Comparison of ENCODE assay signal across 29 cellular contexts in genomic region chr4:91298156-91298700, GRCh38.
"Had no signal": no experiment of that assay in that cellular context is flagged by ENCODE, and none has a peak within 500 bp of the region (broad histone marks: within the 10 kb centered on the region; RNA-seq: fewer than 3 reads in every experiment).

No MANE protein-coding gene starts in this region.

- H3K27me3 ChIP-seq: adrenal gland, body of pancreas, dorsolateral prefrontal cortex had no signal

- H3K4me1 ChIP-seq: adrenal gland, body of pancreas had no signal

- H3K36me3 ChIP-seq: adrenal gland, WERI-Rb-1 had no signal

- DNase-seq: activated B cell treated with CpG ODN at 0.5 μM for 24 hours; activated CD4-positive, alpha-beta memory T cell treated with anti-CD3 and anti-CD28 coated beads for 36 hours; activated CD4-positive, alpha-beta T cell treated with anti-CD3 and anti-CD28 coated beads for 36 hours; activated CD4-positive, alpha-beta T cell treated with anti-CD3 and anti-CD28 coated beads, Interleukin-2, amount 10 ng/mL, durations not matched to agents 24 days and 14 days; activated CD4-positive, CD25-positive, alpha-beta regulatory T cell treated with anti-CD3 and anti-CD28 coated beads, Interleukin-2, amount 50 U/mL, for 72 hours; activated CD8-positive, alpha-beta memory T cell treated with anti-CD3 and anti-CD28 coated beads, Interleukin-2, amount 10 ng/mL, durations not matched to agents 7 days and 5 days; activated CD8-positive, alpha-beta memory T cell treated with anti-CD3 and anti-CD28 coated beads, Interleukin-2, amount 50 U/mL, for 4 hours; activated CD8-positive, alpha-beta T cell treated with anti-CD3 and anti-CD28 coated beads, Interleukin-2, amount 10 ng/mL, durations not matched to agents 7 days and 5 days; activated effector memory CD4-positive, alpha-beta T cell treated with anti-CD3 and anti-CD28 coated beads, Interleukin-2, amount 50 U/mL, for 16 hours; activated naive CD4-positive, alpha-beta T cell treated with anti-CD3 and anti-CD28 coated beads for 36 hours; activated naive CD8-positive, alpha-beta T cell treated with anti-CD3 and anti-CD28 coated beads for 36 hours; activated naive CD8-positive, alpha-beta T cell treated with anti-CD3 and anti-CD28 coated beads, Interleukin-2, amount 50 U/mL, for 24 hours; activated T-cell treated with anti-CD3 and anti-CD28 coated beads, Interleukin-2, amount 50 U/mL, for 1 hour; activated T-cell treated with anti-CD3 and anti-CD28 coated beads, Interleukin-2, amount 50 U/mL, for 48 hours; adrenal gland; amygdala; aorta; body of pancreas; cerebellar nuclear complex; dorsolateral prefrontal cortex; effector memory CD4-positive, alpha-beta T cell; endodermal cell; foreskin fibroblast; head of caudate nucleus; T-helper 1 cell; T-helper 17 cell; T1000; WERI-Rb-1 had no signal

- H3K4me3 ChIP-seq: adrenal gland, body of pancreas, coronary artery, dorsolateral prefrontal cortex had no signal

- H3K9me3 ChIP-seq: adrenal gland, body of pancreas had no signal

- H3K27ac ChIP-seq: adrenal gland, body of pancreas, coronary artery, dorsolateral prefrontal cortex, WERI-Rb-1 had no signal
